ENCODE assay signal across 1 cellular context in genomic region chr17:77513045-77513444, GRCh38.
TF ChIP-seq lines count a peak whose summit lies in the region.

No MANE protein-coding gene starts in this region.

TF ChIP-seq in HepG2, 621 proteins besides CTCF, POLR2A, EP300 and RAD21:
- TF ChIP-seq PAXIP1 (CRISPR knock-in tag; conservative IDR thresholded peaks at IDR 0.05) (no peak), SOX6 (IDR thresholded peaks at IDR 0.05) (no peak), SOX6 (CRISPR knock-in tag; IDR thresholded peaks at IDR 0.05) (no peak), MEIS2 (CRISPR knock-in tag; IDR thresholded peaks at IDR 0.05) (no peak), ZNF253 (CRISPR knock-in tag; IDR thresholded peaks at IDR 0.05; ENCODE audit: borderline replicate concordance) (no peak)
